10 cellular contexts compared by ENCODE assay signal in genomic region chr14:24015745-24016144, GRCh38. TPM values are rescaled to one million over a fixed set of nuclear protein-coding genes. Genes with fewer than 3 reads are reported as not detected.
"Had no signal": no experiment of that assay in that cellular context is flagged by ENCODE, and none has a peak within 500 bp of the region (broad histone marks: within the 10 kb centered on the region; RNA-seq: fewer than 3 reads in every experiment).

No MANE protein-coding gene starts in this region.

RNA-seq across cellular contexts. Expression of gene CARMIL3, which starts 36.1 kb away (rescaled TPM):
- total RNA-seq: PC-3, PC-9, SJSA1 had no signal

RNA-seq across cellular contexts. Expression of gene CPNE6, which starts 55.6 kb away (rescaled TPM):
- total RNA-seq: OCI-LY7, PC-3, PC-9, Right ventricle myocardium inferior, Right ventricle myocardium superior, RPMI7951, SJCRH30, SJSA1, SK-MEL-5 had no signal
- polyA plus RNA-seq: SK-N-SH had no signal
